ENCODE assay signal across 10 cellular contexts in genomic region chr6:27720607-27721580, GRCh38.
DNase-seq lines count a peak whose midpoint lies in the region; ATAC-seq and TF ChIP-seq lines count a peak whose summit lies in the region.
"Had no signal": no experiment of that assay in that cellular context is flagged by ENCODE, and none has a peak within 500 bp of the region (broad histone marks: within the 10 kb centered on the region; RNA-seq: fewer than 3 reads in every experiment).

No MANE protein-coding gene starts in this region.

- no peak for TF ChIP-seq POLR2A in spleen (IDR thresholded peaks at IDR 0.05)

- H2AFZ ChIP-seq in osteoblast (ENCODE audit: low read length) = no peak overlapping the region

- no peaks in the 10 kb centered on the region for H3K4me1 ChIP-seq in osteoblast (ENCODE audit: insufficient read depth, low read length)
- no peaks in the 10 kb centered on the region for H3K4me1 ChIP-seq in spleen
- H3K4me1 ChIP-seq: BLaER1 treated with 17β-estradiol and CSF1 and Interleukin-3, amounts not matched to agents 10 nM and 100 nM had no signal

- H3K27ac Mint-ChIP-seq in activated CD4-positive, alpha-beta T cell treated with anti-CD3 and anti-CD28 coated beads for 36 hours = no peak overlapping the region

- POLR2A ChIA-PET in activated CD4-positive, alpha-beta T cell treated with anti-CD3 and anti-CD28 coated beads for 36 hours (lab: Charles Lee) = no interaction called here

- H3K9me3 Mint-ChIP-seq in activated CD4-positive, alpha-beta T cell treated with anti-CD3 and anti-CD28 coated beads for 36 hours (ENCODE audit: low read depth) = no peaks in the 10 kb centered on the region

- WGBS in spleen, 5 donors = 40 to 59% (median 44%) methylated on average over 19 of the region's 19 CpGs

- H3K4me3 ChIP-seq in osteoblast (ENCODE audit: insufficient read depth, low read length) (peak overlapping the region; percentile 16), spleen (no peak overlapping the region)
- H3K4me3 ChIP-seq: BLaER1 treated with 17β-estradiol and CSF1 and Interleukin-3, amounts not matched to agents 10 nM and 100 nM had no signal

- no peaks in the 10 kb centered on the region for H3K79me2 ChIP-seq in osteoblast (ENCODE audit: insufficient read depth, low read length)

- H3K4me3 Mint-ChIP-seq in activated CD4-positive, alpha-beta T cell treated with anti-CD3 and anti-CD28 coated beads for 36 hours = no peak overlapping the region

- peak; percentile 12 for DNase-seq in activated CD4-positive, alpha-beta T cell treated with anti-CD3 and anti-CD28 coated beads for 36 hours
- DNase-seq in activated CD4-positive, alpha-beta T cell treated with anti-CD3 and anti-CD28 coated beads for 4 hours = no peak
- DNase-seq in NCI-H146 (lab: John Stamatoyannopoulos, UW) (peak; percentile 75), ecto neural progenitor cell (ENCODE audit: low spot score) (peak; percentile 55), osteoblast (ENCODE audit: insufficient read length, low spot score, missing footprints) (peak; percentile 57), spleen (no peak)
- DNase-seq: NCI-H1105 treated with DMSO at 0.1 percent for 48 hours had no signal

- no peak for ATAC-seq in activated CD4-positive, alpha-beta T cell treated with anti-CD3 and anti-CD28 coated beads for 36 hours
- ATAC-seq in GM19351 (IDR thresholded peaks at IDR 0.05; ENCODE audit: unreplicated experiment) = no peak
- ATAC-seq in HG03139 (IDR thresholded peaks at IDR 0.05; ENCODE audit: unreplicated experiment) = no peak

- H3K36me3 Mint-ChIP-seq in activated CD4-positive, alpha-beta T cell treated with anti-CD3 and anti-CD28 coated beads for 36 hours (ENCODE audit: low read depth) = no peaks in the 10 kb centered on the region

- H3K4me2 ChIP-seq in osteoblast (ENCODE audit: insufficient read depth, low read length) = peak overlapping the region; percentile 50
- H3K4me2 ChIP-seq: BLaER1 treated with 17β-estradiol and CSF1 and Interleukin-3, amounts not matched to agents 10 nM and 100 nM had no signal

- H3K27ac ChIP-seq in osteoblast (ENCODE audit: low read depth, low read length) (no peak overlapping the region), spleen (no peak overlapping the region)
- H3K27ac ChIP-seq: BLaER1 treated with 17β-estradiol and CSF1 and Interleukin-3, amounts not matched to agents 10 nM and 100 nM had no signal

- H3K36me3 ChIP-seq in osteoblast (ENCODE audit: insufficient read depth, low read length) (no peaks in the 10 kb centered on the region), spleen (no peaks in the 10 kb centered on the region)
- H3K36me3 ChIP-seq: BLaER1 treated with 17β-estradiol and CSF1 and Interleukin-3, amounts not matched to agents 10 nM and 100 nM had no signal

- no peaks in the 10 kb centered on the region for H4K20me1 ChIP-seq in osteoblast (ENCODE audit: insufficient read depth, low read length)
- H4K20me1 ChIP-seq: BLaER1 treated with 17β-estradiol and CSF1 and Interleukin-3, amounts not matched to agents 10 nM and 100 nM had no signal

- TF ChIP-seq CTCF in osteoblast (IDR thresholded peaks at IDR 0.05; ENCODE audit: extremely low read depth, low read depth, low read length) (no peak), spleen (IDR thresholded peaks at IDR 0.05 in 8 of 11, conservative IDR thresholded peaks at IDR 0.05 in 3 of 11) (no peak)

- H3K27me3 ChIP-seq in osteoblast (ENCODE audit: insufficient read depth, low read length) = no peaks in the 10 kb centered on the region
- peaks cover 0 to 61% (median 14%) of the 10 kb centered on the region in 7 donors for H3K27me3 ChIP-seq in spleen (replicated peaks in 1 of 7)
- H3K27me3 ChIP-seq: BLaER1 treated with 17β-estradiol and CSF1 and Interleukin-3, amounts not matched to agents 10 nM and 100 nM had no signal

- no peaks in the 10 kb centered on the region for H3K9me3 ChIP-seq in osteoblast (ENCODE audit: low read depth, low read length)
- H3K9me3 ChIP-seq in spleen = no peaks in the 10 kb centered on the region
- H3K9me3 ChIP-seq: BLaER1 treated with 17β-estradiol and CSF1 and Interleukin-3, amounts not matched to agents 10 nM and 100 nM had no signal

- H3K4me1 Mint-ChIP-seq in activated CD4-positive, alpha-beta T cell treated with anti-CD3 and anti-CD28 coated beads for 36 hours = peaks cover 17% of the 10 kb centered on the region

- CTCF ChIA-PET in activated CD4-positive, alpha-beta T cell treated with anti-CD3 and anti-CD28 coated beads for 36 hours (lab: Charles Lee) = no interaction called here

- H3K27me3 Mint-ChIP-seq in activated CD4-positive, alpha-beta T cell treated with anti-CD3 and anti-CD28 coated beads for 36 hours = peaks cover 37% of the 10 kb centered on the region

- intact Hi-C loops in activated CD4-positive, alpha-beta T cell treated with anti-CD3 and anti-CD28 coated beads for 36 hours (cut with DNase I, micrococcal nuclease) = no loop called here
- intact Hi-C loops in spleen (cut with DNase I; ENCODE audit: low total_unique reads) = no loop called here

Comparison
In these comparisons a context has a peak if more than half of its experiments do, and no peak if none do; other contexts are left out.
1. DNase-seq: peak in activated CD4-positive, alpha-beta T cell treated with anti-CD3 and anti-CD28 coated beads for 36 hours (single experiment), NCI-H146 (single experiment), ecto neural progenitor cell (single experiment) and osteoblast (single experiment); none in activated CD4-positive, alpha-beta T cell treated with anti-CD3 and anti-CD28 coated beads for 4 hours (0 of 2) and spleen (single experiment).